1 cellular context compared by ENCODE assay signal in the genomic region with DNA sequence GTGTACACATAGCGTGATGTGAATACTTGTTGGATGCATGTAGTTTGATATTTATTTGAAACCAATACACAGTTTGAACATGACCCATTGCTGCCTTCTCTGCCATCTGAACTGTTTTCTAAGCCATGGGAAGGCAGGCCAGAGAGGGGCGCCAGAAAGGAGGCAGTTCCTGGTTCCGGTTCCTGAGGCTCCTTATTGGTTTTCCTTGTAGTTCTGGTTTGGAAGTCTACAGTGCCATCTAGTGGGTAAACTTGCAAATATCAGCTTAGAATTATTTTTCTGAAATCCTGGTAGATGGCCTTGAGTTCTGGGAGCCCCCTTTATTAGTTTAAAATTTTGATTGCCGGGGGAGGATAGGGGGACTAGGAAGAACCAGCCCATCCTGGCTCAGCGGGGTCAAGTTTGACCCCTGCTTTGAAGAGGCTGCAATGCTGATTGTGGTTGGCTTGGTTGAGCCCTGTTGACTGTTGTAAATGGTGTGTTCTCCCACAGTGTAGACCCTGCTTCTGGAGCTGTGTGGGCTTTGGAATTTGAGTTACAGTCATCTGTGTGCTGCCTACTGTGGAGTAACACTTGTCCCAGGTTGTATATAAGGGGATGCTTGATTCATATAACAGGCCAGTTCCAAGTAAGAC.
TF ChIP-seq lines count a peak whose summit lies in the region.

No MANE protein-coding gene starts in this region.

TF ChIP-seq in GM12878, 131 proteins besides CTCF, POLR2A, EP300 and RAD21 (continued from another document):
- TF ChIP-seq, protein P1, sequence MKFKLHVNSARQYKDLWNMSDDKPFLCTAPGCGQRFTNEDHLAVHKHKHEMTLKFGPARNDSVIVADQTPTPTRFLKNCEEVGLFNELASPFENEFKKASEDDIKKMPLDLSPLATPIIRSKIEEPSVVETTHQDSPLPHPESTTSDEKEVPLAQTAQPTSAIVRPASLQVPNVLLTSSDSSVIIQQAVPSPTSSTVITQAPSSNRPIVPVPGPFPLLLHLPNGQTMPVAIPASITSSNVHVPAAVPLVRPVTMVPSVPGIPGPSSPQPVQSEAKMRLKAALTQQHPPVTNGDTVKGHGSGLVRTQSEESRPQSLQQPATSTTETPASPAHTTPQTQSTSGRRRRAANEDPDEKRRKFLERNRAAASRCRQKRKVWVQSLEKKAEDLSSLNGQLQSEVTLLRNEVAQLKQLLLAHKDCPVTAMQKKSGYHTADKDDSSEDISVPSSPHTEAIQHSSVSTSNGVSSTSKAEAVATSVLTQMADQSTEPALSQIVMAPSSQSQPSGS (IDR thresholded peaks at IDR 0.05; ENCODE audit: low read length) = no peak
- TF ChIP-seq SMC3 (IDR thresholded peaks at IDR 0.05; ENCODE audit: borderline replicate concordance, low read length) (peak; percentile 80), EED (IDR thresholded peaks at IDR 0.05; ENCODE audit: low read depth) (peak; percentile 91), TCF3 (IDR thresholded peaks at IDR 0.05; ENCODE audit: borderline replicate concordance, insufficient read depth, low read depth, low read length) (no peak), MXI1 (IDR thresholded peaks at IDR 0.05; ENCODE audit: low read depth, low read length) (no peak), CBFB (IDR thresholded peaks at IDR 0.05; ENCODE audit: low read depth) (no peak), POU2F2 (IDR thresholded peaks at IDR 0.05; ENCODE audit: borderline replicate concordance, low read depth, low read length) (no peak), GATAD2B (conservative IDR thresholded peaks at IDR 0.05; ENCODE audit: low read depth) (no peak), ETV6 (conservative IDR thresholded peaks at IDR 0.05 in 1 of 2, IDR thresholded peaks at IDR 0.05 in 1 of 2; ENCODE audit: borderline replicate concordance in 1 of 2, low read depth in 1 of 2) (0 out of 4 replicates have a peak, but pooled peaks of 1 of the 2 experiments have one; percentile 48), PAX5 (IDR thresholded peaks at IDR 0.05; ENCODE audit: borderline replicate concordance, low read depth, low read length) (no peak), SMARCA5 (IDR thresholded peaks at IDR 0.05) (peak; percentile 38; the same call in 1 of the 2 replicates), HDAC2 (IDR thresholded peaks at IDR 0.05) (no peak), TCF7 (IDR thresholded peaks at IDR 0.05; ENCODE audit: borderline replicate concordance) (no peak; the same call in 1 of the 2 replicates), IRF4 (IDR thresholded peaks at IDR 0.05; ENCODE audit: low read depth, low read length) (no peak), BMI1 (IDR thresholded peaks at IDR 0.05; ENCODE audit: borderline replicate concordance) (no peak), IKZF2 (IDR thresholded peaks at IDR 0.05) (peak; percentile 61 to 67), TAF1 (IDR thresholded peaks at IDR 0.05; ENCODE audit: borderline replicate concordance, low read depth, low read length) (no peak), ZBTB40 (IDR thresholded peaks at IDR 0.05; ENCODE audit: borderline replicate concordance) (no peak), MTA3 (IDR thresholded peaks at IDR 0.05; ENCODE audit: borderline replicate concordance, low read length) (0 out of 2 replicates have a peak, but pooled peaks have one; percentile 16), ASH2L (IDR thresholded peaks at IDR 0.05; ENCODE audit: borderline replicate concordance, low read depth) (no peak), E2F8 (IDR thresholded peaks at IDR 0.05; ENCODE audit: low read depth, partially characterized antibody) (no peak), CEBPZ (IDR thresholded peaks at IDR 0.05; ENCODE audit: low read depth, low read length) (no peak), E2F4 (IDR thresholded peaks at IDR 0.05; ENCODE audit: low read depth, low read length) (no peak), CHD4 (IDR thresholded peaks at IDR 0.05) (no peak)
- TF ChIP-seq, protein P2, sequence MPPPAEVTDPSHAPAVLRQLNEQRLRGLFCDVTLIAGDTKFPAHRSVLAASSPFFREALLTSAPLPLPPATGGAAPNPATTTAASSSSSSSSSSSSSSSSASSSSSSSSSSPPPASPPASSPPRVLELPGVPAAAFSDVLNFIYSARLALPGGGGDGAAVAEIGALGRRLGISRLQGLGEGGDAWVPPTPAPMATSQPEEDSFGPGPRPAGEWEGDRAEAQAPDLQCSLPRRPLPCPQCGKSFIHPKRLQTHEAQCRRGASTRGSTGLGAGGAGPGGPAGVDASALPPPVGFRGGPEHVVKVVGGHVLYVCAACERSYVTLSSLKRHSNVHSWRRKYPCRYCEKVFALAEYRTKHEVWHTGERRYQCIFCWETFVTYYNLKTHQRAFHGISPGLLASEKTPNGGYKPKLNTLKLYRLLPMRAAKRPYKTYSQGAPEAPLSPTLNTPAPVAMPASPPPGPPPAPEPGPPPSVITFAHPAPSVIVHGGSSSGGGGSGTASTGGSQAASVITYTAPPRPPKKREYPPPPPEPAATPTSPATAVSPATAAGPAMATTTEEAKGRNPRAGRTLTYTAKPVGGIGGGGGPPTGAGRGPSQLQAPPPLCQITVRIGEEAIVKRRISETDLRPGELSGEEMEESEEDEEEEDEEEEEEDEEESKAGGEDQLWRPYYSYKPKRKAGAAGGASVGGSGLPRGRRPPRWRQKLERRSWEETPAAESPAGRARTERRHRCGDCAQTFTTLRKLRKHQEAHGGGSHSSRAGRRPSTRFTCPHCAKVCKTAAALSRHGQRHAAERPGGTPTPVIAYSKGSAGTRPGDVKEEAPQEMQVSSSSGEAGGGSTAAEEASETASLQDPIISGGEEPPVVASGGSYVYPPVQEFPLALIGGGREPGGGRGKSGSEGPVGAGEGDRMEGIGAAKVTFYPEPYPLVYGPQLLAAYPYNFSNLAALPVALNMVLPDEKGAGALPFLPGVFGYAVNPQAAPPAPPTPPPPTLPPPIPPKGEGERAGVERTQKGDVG (CRISPR knock-in tag; IDR thresholded peaks at IDR 0.05) = no peak
- TF ChIP-seq, protein P3, sequence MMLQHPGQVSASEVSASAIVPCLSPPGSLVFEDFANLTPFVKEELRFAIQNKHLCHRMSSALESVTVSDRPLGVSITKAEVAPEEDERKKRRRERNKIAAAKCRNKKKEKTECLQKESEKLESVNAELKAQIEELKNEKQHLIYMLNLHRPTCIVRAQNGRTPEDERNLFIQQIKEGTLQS (IDR thresholded peaks at IDR 0.05; ENCODE audit: borderline replicate concordance, extremely low read depth, low read depth, low read length) = no peak
- TF ChIP-seq, protein P4, sequence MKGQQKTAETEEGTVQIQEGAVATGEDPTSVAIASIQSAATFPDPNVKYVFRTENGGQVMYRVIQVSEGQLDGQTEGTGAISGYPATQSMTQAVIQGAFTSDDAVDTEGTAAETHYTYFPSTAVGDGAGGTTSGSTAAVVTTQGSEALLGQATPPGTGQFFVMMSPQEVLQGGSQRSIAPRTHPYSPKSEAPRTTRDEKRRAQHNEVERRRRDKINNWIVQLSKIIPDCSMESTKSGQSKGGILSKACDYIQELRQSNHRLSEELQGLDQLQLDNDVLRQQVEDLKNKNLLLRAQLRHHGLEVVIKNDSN (IDR thresholded peaks at IDR 0.05; ENCODE audit: borderline replicate concordance, extremely low read length, insufficient read depth, low read depth, low read length) = no peak
- TF ChIP-seq, protein P5, sequence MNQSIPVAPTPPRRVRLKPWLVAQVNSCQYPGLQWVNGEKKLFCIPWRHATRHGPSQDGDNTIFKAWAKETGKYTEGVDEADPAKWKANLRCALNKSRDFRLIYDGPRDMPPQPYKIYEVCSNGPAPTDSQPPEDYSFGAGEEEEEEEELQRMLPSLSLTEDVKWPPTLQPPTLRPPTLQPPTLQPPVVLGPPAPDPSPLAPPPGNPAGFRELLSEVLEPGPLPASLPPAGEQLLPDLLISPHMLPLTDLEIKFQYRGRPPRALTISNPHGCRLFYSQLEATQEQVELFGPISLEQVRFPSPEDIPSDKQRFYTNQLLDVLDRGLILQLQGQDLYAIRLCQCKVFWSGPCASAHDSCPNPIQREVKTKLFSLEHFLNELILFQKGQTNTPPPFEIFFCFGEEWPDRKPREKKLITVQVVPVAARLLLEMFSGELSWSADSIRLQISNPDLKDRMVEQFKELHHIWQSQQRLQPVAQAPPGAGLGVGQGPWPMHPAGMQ (IDR thresholded peaks at IDR 0.05; ENCODE audit: borderline replicate concordance) = no peak
